11 cellular contexts compared by ENCODE assay signal in genomic region chr11:72836111-72836510, GRCh38. TPM values are rescaled to one million over a fixed set of nuclear protein-coding genes. Genes with fewer than 3 reads are reported as not detected.
DNase-seq lines count a peak whose midpoint lies in the region; ATAC-seq and TF ChIP-seq lines count a peak whose summit lies in the region.
"Had no signal": no experiment of that assay in that cellular context is flagged by ENCODE, and none has a peak within 500 bp of the region (broad histone marks: within the 10 kb centered on the region; RNA-seq: fewer than 3 reads in every experiment).

No MANE protein-coding gene starts in this region.

- no peak for DNase-seq in stimulated activated naive CD8-positive, alpha-beta T cell treated with anti-CD3 and anti-CD28 coated beads, Interleukin-15, amount 100 ng/mL, for 72 hours
- DNase-seq in fibroblast of villous mesenchyme (ENCODE audit: low read depth) (peak; percentile 67), osteocyte (ENCODE audit: extremely low spot score, unreplicated experiment) (peak; percentile 77), SK-N-DZ (ENCODE audit: low spot score) (no peak), COLO668 (lab: John Stamatoyannopoulos, UW; ENCODE audit: unreplicated experiment) (no peak), mucosa of gallbladder (ENCODE audit: low spot score) (no peak), GM20000 (ENCODE audit: low spot score) (no peak)
- DNase-seq: activated CD4-positive, alpha-beta T cell treated with anti-CD3 and anti-CD28 coated beads, Interleukin-2, amount 50 U/mL, for 4 hours; NCI-H446 treated with DMSO at 0.1 percent for 48 hours had no signal

- TF ChIP-seq CTCF in fibroblast of villous mesenchyme (IDR thresholded peaks at IDR 0.05; ENCODE audit: insufficient read depth, low read depth, low read length) (no peak), osteocyte (IDR thresholded peaks at IDR 0.05) (no peak), GM20000 (IDR thresholded peaks at IDR 0.05; ENCODE audit: extremely low read depth, missing control alignments) (no peak)

- no peak overlapping the region for H3K4me3 Mint-ChIP-seq in stimulated activated naive CD8-positive, alpha-beta T cell treated with anti-CD3 and anti-CD28 coated beads, Interleukin-15, Interleukin-2, amounts not matched to agents 100 ng/mL and 50 ng/mL, for 24 hours
- H3K4me3 Mint-ChIP-seq in stimulated activated naive CD8-positive, alpha-beta T cell treated with anti-CD3 and anti-CD28 coated beads, Interleukin-15, amount 100 ng/mL, for 72 hours: no peak overlapping the region
- no peak overlapping the region for H3K4me3 Mint-ChIP-seq in osteocyte (ENCODE audit: unreplicated experiment)

- no peak overlapping the region for H3K4me3 ChIP-seq in fibroblast of villous mesenchyme (ENCODE audit: low read depth, low read length)

- no peak for ATAC-seq in stimulated activated naive CD8-positive, alpha-beta T cell treated with anti-CD3 and anti-CD28 coated beads, Interleukin-15, amount 100 ng/mL, for 72 hours
- ATAC-seq: SK-N-SH treated with all-trans-retinoic acid at 6 μM for 48 hours had no signal

- peak overlapping the region; percentile 45 for H3K27ac Mint-ChIP-seq in stimulated activated naive CD8-positive, alpha-beta T cell treated with anti-CD3 and anti-CD28 coated beads, Interleukin-15, Interleukin-2, amounts not matched to agents 100 ng/mL and 50 ng/mL, for 24 hours
- H3K27ac Mint-ChIP-seq in stimulated activated naive CD8-positive, alpha-beta T cell treated with anti-CD3 and anti-CD28 coated beads, Interleukin-15, amount 100 ng/mL, for 72 hours: no peak overlapping the region
- no peak overlapping the region for H3K27ac Mint-ChIP-seq in osteocyte (ENCODE audit: unreplicated experiment)

- H3K9me3 Mint-ChIP-seq in stimulated activated naive CD8-positive, alpha-beta T cell treated with anti-CD3 and anti-CD28 coated beads, Interleukin-15, Interleukin-2, amounts not matched to agents 100 ng/mL and 50 ng/mL, for 24 hours: no peaks in the 10 kb centered on the region
- H3K9me3 Mint-ChIP-seq in stimulated activated naive CD8-positive, alpha-beta T cell treated with anti-CD3 and anti-CD28 coated beads, Interleukin-15, amount 100 ng/mL, for 72 hours: no peaks in the 10 kb centered on the region
- H3K9me3 Mint-ChIP-seq in osteocyte (ENCODE audit: unreplicated experiment): no peaks in the 10 kb centered on the region

- no peaks in the 10 kb centered on the region for H3K27me3 Mint-ChIP-seq in stimulated activated naive CD8-positive, alpha-beta T cell treated with anti-CD3 and anti-CD28 coated beads, Interleukin-15, Interleukin-2, amounts not matched to agents 100 ng/mL and 50 ng/mL, for 24 hours
- no peaks in the 10 kb centered on the region for H3K27me3 Mint-ChIP-seq in stimulated activated naive CD8-positive, alpha-beta T cell treated with anti-CD3 and anti-CD28 coated beads, Interleukin-15, amount 100 ng/mL, for 72 hours
- no peaks in the 10 kb centered on the region for H3K27me3 Mint-ChIP-seq in osteocyte (ENCODE audit: unreplicated experiment)

- H3K4me1 Mint-ChIP-seq in stimulated activated naive CD8-positive, alpha-beta T cell treated with anti-CD3 and anti-CD28 coated beads, Interleukin-15, Interleukin-2, amounts not matched to agents 100 ng/mL and 50 ng/mL, for 24 hours (ENCODE audit: low read depth): peaks cover 7% of the 10 kb centered on the region
- peaks cover 22% of the 10 kb centered on the region for H3K4me1 Mint-ChIP-seq in stimulated activated naive CD8-positive, alpha-beta T cell treated with anti-CD3 and anti-CD28 coated beads, Interleukin-15, amount 100 ng/mL, for 72 hours
- peaks cover 24% of the 10 kb centered on the region for H3K4me1 Mint-ChIP-seq in osteocyte (ENCODE audit: unreplicated experiment)

- H3K36me3 Mint-ChIP-seq in stimulated activated naive CD8-positive, alpha-beta T cell treated with anti-CD3 and anti-CD28 coated beads, Interleukin-15, Interleukin-2, amounts not matched to agents 100 ng/mL and 50 ng/mL, for 24 hours (ENCODE audit: low read depth): peaks cover 32% of the 10 kb centered on the region
- H3K36me3 Mint-ChIP-seq in osteocyte (ENCODE audit: unreplicated experiment): peaks cover 16% of the 10 kb centered on the region

RNA-seq across cellular contexts. Expression of gene ATG16L2, which starts 21.9 kb away (rescaled TPM):
- total RNA-seq in fibroblast of villous mesenchyme: 6.8 and 11.2 TPM in 2 replicates
- total RNA-seq in osteocyte: 17.1 and 18.2 TPM in 2 replicates
- 21.2 TPM in 2 replicates for polyA plus RNA-seq in SK-N-DZ (2014; cell fraction: cytosol; rRNA removed)
- polyA plus RNA-seq in SK-N-DZ (2014; cell fraction: nucleus; rRNA removed): 161 and 209 TPM in 2 replicates
- total RNA-seq in mucosa of gallbladder: 62.2 TPM

RNA-seq across cellular contexts. Expression of gene STARD10, which starts 42.3 kb away (rescaled TPM):
- total RNA-seq in fibroblast of villous mesenchyme (22.5 and 34.5 TPM in 2 replicates), osteocyte (27.7 and 35.3 TPM in 2 replicates), mucosa of gallbladder (540 TPM)
- polyA plus RNA-seq in SK-N-DZ (2014; cell fraction: cytosol; rRNA removed): 30.0 and 37.8 TPM in 2 replicates
- polyA plus RNA-seq in SK-N-DZ (2014; cell fraction: nucleus; rRNA removed): 20.7 and 34.3 TPM in 2 replicates

Comparison
In these comparisons a context has a peak if more than half of its experiments do, and no peak if none do; other contexts are left out.
1. DNase-seq: peak in fibroblast of villous mesenchyme (single experiment) and osteocyte (single experiment); none in stimulated activated naive CD8-positive, alpha-beta T cell treated with anti-CD3 and anti-CD28 coated beads, Interleukin-15, amount 100 ng/mL, for 72 hours (0 of 2), SK-N-DZ (single experiment), COLO668 (single experiment), mucosa of gallbladder (single experiment) and GM20000 (single experiment).
2. RNA of gene STARD10, which starts 42.3 kb away (total RNA-seq): 540 TPM in mucosa of gallbladder (single experiment); 22.5 to 34.5 TPM in fibroblast of villous mesenchyme and 27.7 to 35.3 TPM in osteocyte; every median in the first group is over 10 times any median in the second.